In genomic region chr1:3049905-3050304, GRCh38 we compare ENCODE assay signal across 20 cellular contexts. TPM values are rescaled to one million over a fixed set of nuclear protein-coding genes. Genes with fewer than 3 reads are reported as not detected.
"Had no signal": no experiment of that assay in that cellular context is flagged by ENCODE, and none has a peak within 500 bp of the region (broad histone marks: within the 10 kb centered on the region; RNA-seq: fewer than 3 reads in every experiment).

No MANE protein-coding gene starts in this region.

- H3K9me3 ChIP-seq: ascending aorta, heart left ventricle, pancreas, transverse colon, vagina had no signal

- H3K36me3 Mint-ChIP-seq: activated naive CD4-positive, alpha-beta T cell treated with anti-CD3 and anti-CD28 coated beads, Interleukin-2, amount 10 ng/mL, durations not matched to agents 7 days and 5 days; neural progenitor cell had no signal

- FAIRE-seq: pancreas had no signal

- H3K27ac Mint-ChIP-seq: activated CD4-positive, alpha-beta T cell treated with anti-CD3 and anti-CD28 coated beads, Interleukin-2, amount 10 ng/mL, durations not matched to agents 7 days and 5 days; activated naive CD4-positive, alpha-beta T cell treated with anti-CD3 and anti-CD28 coated beads, Interleukin-2, amount 10 ng/mL, durations not matched to agents 7 days and 5 days; activated T-helper 17 cell treated with anti-CD3 and anti-CD28 coated beads, Interleukin-2, amount 50 U/mL, for 72 hours; neural progenitor cell had no signal

- H3K27ac ChIP-seq: ascending aorta, gastroesophageal sphincter, heart left ventricle, neural progenitor cell, pancreas, transverse colon, vagina had no signal

- ATAC-seq: activated CD4-positive, CD25-positive, alpha-beta regulatory T cell treated with anti-CD3 and anti-CD28 coated beads, Interleukin-2, amount 50 U/mL, for 24 hours; activated T-helper 17 cell treated with anti-CD3 and anti-CD28 coated beads, Interleukin-2, amount 50 U/mL, for 72 hours; esophagus mucosa; gastroesophageal sphincter; heart left ventricle; left ventricle myocardium superior; pancreas had no signal

- H3K9ac ChIP-seq: neural progenitor cell had no signal

- H3K27me3 ChIP-seq: ascending aorta, pancreas, vagina had no signal

- H3K4me1 Mint-ChIP-seq: activated CD4-positive, alpha-beta T cell treated with anti-CD3 and anti-CD28 coated beads, Interleukin-2, amount 10 ng/mL, durations not matched to agents 7 days and 5 days; activated naive CD4-positive, alpha-beta T cell treated with anti-CD3 and anti-CD28 coated beads, Interleukin-2, amount 10 ng/mL, durations not matched to agents 7 days and 5 days; activated T-helper 17 cell treated with anti-CD3 and anti-CD28 coated beads, Interleukin-2, amount 50 U/mL, for 72 hours; neural progenitor cell had no signal

- DNase-seq: activated CD4-positive, alpha-beta T cell treated with anti-CD3 and anti-CD28 coated beads, Interleukin-2, amount 10 ng/mL, durations not matched to agents 7 days and 5 days; effector CD4-positive, alpha-beta T cell; left ventricle myocardium superior; stimulated activated CD8-positive, alpha-beta memory T cell treated with anti-CD3 and anti-CD28 coated beads, Interleukin-4, amount 100 ng/mL, for 48 hours; stimulated activated naive CD4-positive, alpha-beta T cell treated with Interleukin-2 at 50 U/mL for 16 hours; T-helper 1 cell; T1000; transverse colon had no signal

- H3K4me1 ChIP-seq: ascending aorta, gastroesophageal sphincter, heart left ventricle, neural progenitor cell, pancreas, transverse colon, vagina had no signal

- H3K4me3 Mint-ChIP-seq: activated CD4-positive, alpha-beta T cell treated with anti-CD3 and anti-CD28 coated beads, Interleukin-2, amount 10 ng/mL, durations not matched to agents 7 days and 5 days; activated naive CD4-positive, alpha-beta T cell treated with anti-CD3 and anti-CD28 coated beads, Interleukin-2, amount 10 ng/mL, durations not matched to agents 7 days and 5 days; activated T-helper 17 cell treated with anti-CD3 and anti-CD28 coated beads, Interleukin-2, amount 50 U/mL, for 72 hours; neural progenitor cell had no signal

- H3K4me3 ChIP-seq: ascending aorta, gastroesophageal sphincter, heart left ventricle, neural progenitor cell, pancreas, transverse colon, vagina had no signal

- H3K36me3 ChIP-seq: gastroesophageal sphincter, heart left ventricle, neural progenitor cell, pancreas, transverse colon, vagina had no signal

- H2AFZ ChIP-seq: neural progenitor cell had no signal

- H3K4me2 ChIP-seq: neural progenitor cell had no signal

RNA-seq across cellular contexts. Expression of gene PRDM16, which starts 19.1 kb away (rescaled TPM):
- total RNA-seq: activated T-helper 17 cell treated with anti-CD3 and anti-CD28 coated beads, Interleukin-2, amount 50 U/mL, for 72 hours; mononuclear cell had no signal

RNA-seq across cellular contexts. Expression of gene ACTRT2, which starts 28.6 kb away (rescaled TPM):
- total RNA-seq: activated CD4-positive, alpha-beta T cell treated with anti-CD3 and anti-CD28 coated beads, Interleukin-2, amount 10 ng/mL, durations not matched to agents 7 days and 5 days; activated T-helper 17 cell treated with anti-CD3 and anti-CD28 coated beads, Interleukin-2, amount 50 U/mL, for 72 hours; ascending aorta; esophagus mucosa; gastroesophageal sphincter; heart left ventricle; left ventricle myocardium superior; mononuclear cell; pancreas; subcutaneous adipose tissue; transverse colon; vagina had no signal
- polyA plus RNA-seq: heart left ventricle, pancreas had no signal
